In the genomic region with DNA sequence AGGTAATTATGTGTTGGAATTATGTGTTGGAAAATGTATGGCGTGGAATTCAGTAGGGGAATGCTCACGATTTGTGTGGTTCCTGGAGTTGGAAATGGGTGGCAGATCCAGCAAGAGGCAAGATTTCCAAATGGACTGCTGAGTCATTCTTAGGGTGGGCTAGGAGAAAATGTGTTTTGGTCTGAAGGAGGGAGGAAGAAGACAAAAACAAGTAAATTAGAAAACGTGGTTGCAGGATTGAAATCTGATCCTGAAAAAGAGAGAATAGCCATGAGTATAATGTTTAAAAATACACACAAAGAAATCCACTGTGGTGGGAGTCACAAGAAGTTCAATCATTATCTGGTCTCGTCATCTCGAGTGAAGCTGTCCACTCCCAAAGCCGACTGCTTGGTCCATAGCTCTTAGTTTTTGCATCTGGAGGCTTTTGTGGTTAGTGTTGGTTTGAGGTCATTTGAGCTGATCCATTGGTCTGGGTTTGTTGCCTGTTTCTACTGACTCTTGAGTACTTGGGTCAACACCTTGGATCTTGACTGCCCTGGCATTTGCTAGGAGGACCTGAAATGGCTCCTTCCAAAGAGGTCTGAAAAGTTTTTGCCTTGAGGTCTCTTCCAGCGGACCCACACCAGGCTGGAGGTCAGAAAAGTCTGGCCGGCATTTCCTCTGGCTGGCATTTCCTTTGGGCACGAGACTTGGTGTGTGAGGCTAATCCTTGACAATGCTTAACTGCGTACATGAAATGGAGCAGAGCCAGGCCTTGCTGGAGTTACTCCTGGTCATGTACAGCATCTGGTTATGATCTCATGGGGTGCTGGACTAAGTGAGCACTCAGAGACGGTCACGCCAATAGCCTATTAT, we compare ENCODE assay signal across 12 cellular contexts. TPM values are rescaled to one million over a fixed set of nuclear protein-coding genes. Genes with fewer than 3 reads are reported as not detected.
DNase-seq lines count a peak whose midpoint lies in the region; ATAC-seq and TF ChIP-seq lines count a peak whose summit lies in the region.
"Had no signal": no experiment of that assay in that cellular context is flagged by ENCODE, and none has a peak within 500 bp of the region (broad histone marks: within the 10 kb centered on the region; RNA-seq: fewer than 3 reads in every experiment).

No MANE protein-coding gene starts in this region.

- H3K27me3 ChIP-seq in CD8-positive, alpha-beta T cell (ENCODE audit: insufficient read depth, low read length) = no peaks in the 10 kb centered on the region
- H3K27me3 ChIP-seq: stomach had no signal

- peak overlapping the region; percentile 85 for H3K4me3 Mint-ChIP-seq in CD8-positive, alpha-beta T cell
- H3K4me3 Mint-ChIP-seq in activated T-helper 1 cell treated with anti-CD3 and anti-CD28 coated beads, Interleukin-12 subunit alpha, Interleukin-12 subunit beta, Interleukin-2, Interleukin-4 antibody, amounts not matched to agents 30 ng/mL and 10 ng/mL and 1 ng/mL, durations not matched to agents 14 hours and 24 hours and 36 hours = peak overlapping the region; percentile 64
- no peak overlapping the region for H3K4me3 Mint-ChIP-seq in chondrocyte (ENCODE audit: unreplicated experiment)

- no peaks in the 10 kb centered on the region for H3K27me3 Mint-ChIP-seq in CD8-positive, alpha-beta T cell (ENCODE audit: low read depth)
- H3K27me3 Mint-ChIP-seq in activated T-helper 1 cell treated with anti-CD3 and anti-CD28 coated beads, Interleukin-12 subunit alpha, Interleukin-12 subunit beta, Interleukin-2, Interleukin-4 antibody, amounts not matched to agents 30 ng/mL and 10 ng/mL and 1 ng/mL, durations not matched to agents 14 hours and 24 hours and 36 hours (ENCODE audit: insufficient read depth) = no peaks in the 10 kb centered on the region
- peaks cover 16% of the 10 kb centered on the region for H3K27me3 Mint-ChIP-seq in chondrocyte (ENCODE audit: low read depth)

- H3K27ac Mint-ChIP-seq in CD8-positive, alpha-beta T cell = peak overlapping the region; percentile 94
- H3K27ac Mint-ChIP-seq in activated T-helper 1 cell treated with anti-CD3 and anti-CD28 coated beads, Interleukin-12 subunit alpha, Interleukin-12 subunit beta, Interleukin-2, Interleukin-4 antibody, amounts not matched to agents 30 ng/mL and 10 ng/mL and 1 ng/mL, durations not matched to agents 14 hours and 24 hours and 36 hours = peak overlapping the region; percentile 25
- H3K27ac Mint-ChIP-seq in chondrocyte (ENCODE audit: unreplicated experiment) = no peak overlapping the region

- H3K9me3 Mint-ChIP-seq in CD8-positive, alpha-beta T cell = no peaks in the 10 kb centered on the region
- H3K9me3 Mint-ChIP-seq in activated T-helper 1 cell treated with anti-CD3 and anti-CD28 coated beads, Interleukin-12 subunit alpha, Interleukin-12 subunit beta, Interleukin-2, Interleukin-4 antibody, amounts not matched to agents 30 ng/mL and 10 ng/mL and 1 ng/mL, durations not matched to agents 14 hours and 24 hours and 36 hours = no peaks in the 10 kb centered on the region
- no peaks in the 10 kb centered on the region for H3K9me3 Mint-ChIP-seq in chondrocyte (ENCODE audit: low read depth)

- H3K4me3 ChIP-seq in CD8-positive, alpha-beta T cell (ENCODE audit: low read depth, low read length) = peak overlapping the region; percentile 28
- peak overlapping the region; percentile 58 for H3K4me3 ChIP-seq in GM12875 (ENCODE audit: low read depth, low read length)

- ATAC-seq in CD8-positive, alpha-beta T cell = no peak
- ATAC-seq in left colon = no peak
- ATAC-seq in HG03457 (IDR thresholded peaks at IDR 0.05; ENCODE audit: unreplicated experiment) = no peak
- ATAC-seq in HG02885 (IDR thresholded peaks at IDR 0.05; ENCODE audit: poor library complexity, unreplicated experiment) = no peak

- H3K36me3 ChIP-seq in CD8-positive, alpha-beta T cell (ENCODE audit: insufficient read depth, low read length) = no peaks in the 10 kb centered on the region
- H3K36me3 ChIP-seq: esophagus squamous epithelium had no signal

- no peaks in the 10 kb centered on the region for H3K9me3 ChIP-seq in CD8-positive, alpha-beta T cell (ENCODE audit: low read length)
- H3K9me3 ChIP-seq: esophagus squamous epithelium, stomach had no signal

- no peak overlapping the region for H3K27ac ChIP-seq in CD8-positive, alpha-beta T cell (ENCODE audit: low read depth, low read length)

- POLR2A ChIA-PET in CD8-positive, alpha-beta T cell (lab: Charles Lee) = interaction anchor here (0.5 to 3.1 kb wide), 3 partner anchors 10 to 397 kb away, joined by 3 to 22 read pairs (median 16); partner anchors contain the start of genes MX1 and MX2

- no peak for TF ChIP-seq CTCF in CD8-positive, alpha-beta T cell (IDR thresholded peaks at IDR 0.05)
- no peak for TF ChIP-seq CTCF in GM12875 (IDR thresholded peaks at IDR 0.05; ENCODE audit: borderline replicate concordance, insufficient read depth, low read depth, low read length)
- no peak for TF ChIP-seq CTCF in chondrocyte (IDR thresholded peaks at IDR 0.05)

- CTCF ChIA-PET in CD8-positive, alpha-beta T cell (lab: Charles Lee) = interaction anchor here (0.6 to 1.5 kb wide), 2 partner anchors 10 to 688 kb away, joined by 3 to 4 read pairs; partner anchors contain the start of gene MX2

- intact Hi-C loops in CD8-positive, alpha-beta T cell (cut with DNase I, micrococcal nuclease) = no loop called here
- intact Hi-C loops in activated T-helper 1 cell treated with anti-CD3 and anti-CD28 coated beads, Interleukin-12 subunit alpha, Interleukin-12 subunit beta, Interleukin-2, Interleukin-4 antibody, amounts not matched to agents 30 ng/mL and 10 ng/mL and 1 ng/mL, durations not matched to agents 14 hours and 24 hours and 36 hours (cut with micrococcal nuclease) = loop anchor here (1.0 kb wide), 1 partner anchor 9 kb away; the partner anchor contains the start of gene MX2
- intact Hi-C loops in left colon (cut with DNase I, micrococcal nuclease) = no loop called here

- H3K36me3 Mint-ChIP-seq in CD8-positive, alpha-beta T cell = peaks cover 46% of the 10 kb centered on the region
- H3K36me3 Mint-ChIP-seq in activated T-helper 1 cell treated with anti-CD3 and anti-CD28 coated beads, Interleukin-12 subunit alpha, Interleukin-12 subunit beta, Interleukin-2, Interleukin-4 antibody, amounts not matched to agents 30 ng/mL and 10 ng/mL and 1 ng/mL, durations not matched to agents 14 hours and 24 hours and 36 hours (ENCODE audit: low read depth) = peaks cover 22% of the 10 kb centered on the region
- no peaks in the 10 kb centered on the region for H3K36me3 Mint-ChIP-seq in chondrocyte (ENCODE audit: low read depth)

- H3K4me1 Mint-ChIP-seq in CD8-positive, alpha-beta T cell (ENCODE audit: low read depth) = peaks cover 71% of the 10 kb centered on the region
- peaks cover 45% of the 10 kb centered on the region for H3K4me1 Mint-ChIP-seq in activated T-helper 1 cell treated with anti-CD3 and anti-CD28 coated beads, Interleukin-12 subunit alpha, Interleukin-12 subunit beta, Interleukin-2, Interleukin-4 antibody, amounts not matched to agents 30 ng/mL and 10 ng/mL and 1 ng/mL, durations not matched to agents 14 hours and 24 hours and 36 hours (ENCODE audit: low read depth)
- peaks cover 5% of the 10 kb centered on the region for H3K4me1 Mint-ChIP-seq in chondrocyte (ENCODE audit: low read depth)

- H3K4me1 ChIP-seq in CD8-positive, alpha-beta T cell (ENCODE audit: insufficient read depth, low read length) = peaks cover 46% of the 10 kb centered on the region

- DNase-seq in CD8-positive, alpha-beta T cell = no peak
- DNase-seq in activated T-helper 1 cell treated with anti-CD3 and anti-CD28 coated beads, Interleukin-12 subunit alpha, Interleukin-12 subunit beta, Interleukin-2, Interleukin-4 antibody, amounts not matched to agents 30 ng/mL and 10 ng/mL and 1 ng/mL, durations not matched to agents 14 hours and 24 hours and 36 hours (ENCODE audit: low spot score) = no peak
- DNase-seq in mesenteric fat pad (ENCODE audit: low spot score) = peak; percentile 35
- DNase-seq in chondrocyte (ENCODE audit: low spot score) = no peak
- no peak for DNase-seq in left colon
- DNase-seq: esophagus squamous epithelium, NCI-H187 treated with DMSO at 0.1 percent for 48 hours, stomach had no signal

RNA-seq across cellular contexts. Expression of gene MX2, which starts 9.2 kb away (rescaled TPM):
- 10 to 100 TPM; 58.5 to 61.5 TPM for total RNA-seq in CD8-positive, alpha-beta T cell
- 8.2 and 9.4 TPM in 2 replicates for total RNA-seq in activated T-helper 1 cell treated with anti-CD3 and anti-CD28 coated beads, Interleukin-12 subunit alpha, Interleukin-12 subunit beta, Interleukin-2, Interleukin-4 antibody, amounts not matched to agents 30 ng/mL and 10 ng/mL and 1 ng/mL, durations not matched to agents 14 hours and 24 hours and 36 hours
- total RNA-seq in mesenteric fat pad (39.9 TPM), chondrocyte (not detected in 3 replicates), left colon (1 to 10 TPM; 3.8 TPM)

RNA-seq across cellular contexts. Expression of gene FAM3B, which starts 54.5 kb away (rescaled TPM):
- total RNA-seq in CD8-positive, alpha-beta T cell = not detected
- total RNA-seq in activated T-helper 1 cell treated with anti-CD3 and anti-CD28 coated beads, Interleukin-12 subunit alpha, Interleukin-12 subunit beta, Interleukin-2, Interleukin-4 antibody, amounts not matched to agents 30 ng/mL and 10 ng/mL and 1 ng/mL, durations not matched to agents 14 hours and 24 hours and 36 hours = not detected in 2 replicates
- total RNA-seq in mesenteric fat pad (0.90 TPM), chondrocyte (not detected in 3 replicates), left colon (1 to 10 TPM in 1 of 2 donors, under 1 TPM in 1; 0.98 to 1.2 TPM)
- total RNA-seq: HT-29 had no signal

RNA-seq across cellular contexts. Expression of gene MX1, which starts 55.0 kb away (rescaled TPM):
- 10 to 100 TPM; 69.1 to 71.0 TPM for total RNA-seq in CD8-positive, alpha-beta T cell
- total RNA-seq in activated T-helper 1 cell treated with anti-CD3 and anti-CD28 coated beads, Interleukin-12 subunit alpha, Interleukin-12 subunit beta, Interleukin-2, Interleukin-4 antibody, amounts not matched to agents 30 ng/mL and 10 ng/mL and 1 ng/mL, durations not matched to agents 14 hours and 24 hours and 36 hours = 89.4 and 92.8 TPM in 2 replicates
- total RNA-seq in mesenteric fat pad = 60.3 TPM
- 1.2 to 2.6 TPM (median 2.1 TPM) in 3 replicates for total RNA-seq in chondrocyte
- 10 to 100 TPM; 36.4 to 91.7 TPM for total RNA-seq in left colon

Comparison
In these comparisons a context has a peak if more than half of its experiments do, and no peak if none do; other contexts are left out.
1. RNA of gene MX1, which starts 55.0 kb away (total RNA-seq): 89.4 to 92.8 TPM in activated T-helper 1 cell treated with anti-CD3 and anti-CD28 coated beads, Interleukin-12 subunit alpha, Interleukin-12 subunit beta, Interleukin-2, Interleukin-4 antibody, amounts not matched to agents 30 ng/mL and 10 ng/mL and 1 ng/mL, durations not matched to agents 14 hours and 24 hours and 36 hours, 36.4 to 91.7 TPM in left colon, 69.1 to 71.0 TPM in CD8-positive, alpha-beta T cell and 60.3 TPM in mesenteric fat pad (single experiment); 1.2 to 2.6 TPM in chondrocyte; every median in the first group is over 10 times any median in the second.